Comparison of ENCODE assay signal across 1 cellular context in the genomic region with DNA sequence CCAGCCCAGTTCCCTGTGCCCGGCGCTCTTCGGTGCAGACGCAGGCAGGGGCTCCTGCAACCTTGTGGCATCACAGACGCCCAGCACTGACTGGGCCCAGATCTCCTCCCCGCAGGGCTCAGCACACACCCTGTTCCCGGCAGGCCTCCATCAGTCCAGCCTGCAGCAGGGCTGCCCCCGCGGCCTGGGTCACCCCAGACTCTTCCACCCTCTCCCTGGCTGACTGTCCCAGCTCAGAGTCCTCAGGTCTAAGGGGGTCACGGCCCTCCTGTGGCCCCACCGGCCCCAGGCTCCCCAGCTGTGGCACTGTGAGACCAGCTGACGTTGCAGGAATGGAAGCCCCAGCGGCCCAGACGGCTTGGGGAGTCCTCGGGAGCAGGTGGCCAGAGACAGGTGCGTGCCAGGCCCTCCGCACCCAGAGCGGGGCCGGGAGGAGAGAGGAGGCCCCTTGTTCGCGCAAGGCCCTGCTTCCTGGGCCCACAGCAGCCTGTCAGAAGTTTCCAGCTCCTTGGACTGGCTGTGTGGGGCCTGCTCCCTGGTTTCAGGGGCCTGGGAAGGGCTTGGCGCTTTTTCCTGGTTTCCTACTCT.
TF ChIP-seq lines count a peak whose summit lies in the region.

No MANE protein-coding gene starts in this region.

TF ChIP-seq in HepG2, 621 proteins besides CTCF, POLR2A, EP300 and RAD21 (continued from another document and continues in another):
- TF ChIP-seq, protein P1, sequence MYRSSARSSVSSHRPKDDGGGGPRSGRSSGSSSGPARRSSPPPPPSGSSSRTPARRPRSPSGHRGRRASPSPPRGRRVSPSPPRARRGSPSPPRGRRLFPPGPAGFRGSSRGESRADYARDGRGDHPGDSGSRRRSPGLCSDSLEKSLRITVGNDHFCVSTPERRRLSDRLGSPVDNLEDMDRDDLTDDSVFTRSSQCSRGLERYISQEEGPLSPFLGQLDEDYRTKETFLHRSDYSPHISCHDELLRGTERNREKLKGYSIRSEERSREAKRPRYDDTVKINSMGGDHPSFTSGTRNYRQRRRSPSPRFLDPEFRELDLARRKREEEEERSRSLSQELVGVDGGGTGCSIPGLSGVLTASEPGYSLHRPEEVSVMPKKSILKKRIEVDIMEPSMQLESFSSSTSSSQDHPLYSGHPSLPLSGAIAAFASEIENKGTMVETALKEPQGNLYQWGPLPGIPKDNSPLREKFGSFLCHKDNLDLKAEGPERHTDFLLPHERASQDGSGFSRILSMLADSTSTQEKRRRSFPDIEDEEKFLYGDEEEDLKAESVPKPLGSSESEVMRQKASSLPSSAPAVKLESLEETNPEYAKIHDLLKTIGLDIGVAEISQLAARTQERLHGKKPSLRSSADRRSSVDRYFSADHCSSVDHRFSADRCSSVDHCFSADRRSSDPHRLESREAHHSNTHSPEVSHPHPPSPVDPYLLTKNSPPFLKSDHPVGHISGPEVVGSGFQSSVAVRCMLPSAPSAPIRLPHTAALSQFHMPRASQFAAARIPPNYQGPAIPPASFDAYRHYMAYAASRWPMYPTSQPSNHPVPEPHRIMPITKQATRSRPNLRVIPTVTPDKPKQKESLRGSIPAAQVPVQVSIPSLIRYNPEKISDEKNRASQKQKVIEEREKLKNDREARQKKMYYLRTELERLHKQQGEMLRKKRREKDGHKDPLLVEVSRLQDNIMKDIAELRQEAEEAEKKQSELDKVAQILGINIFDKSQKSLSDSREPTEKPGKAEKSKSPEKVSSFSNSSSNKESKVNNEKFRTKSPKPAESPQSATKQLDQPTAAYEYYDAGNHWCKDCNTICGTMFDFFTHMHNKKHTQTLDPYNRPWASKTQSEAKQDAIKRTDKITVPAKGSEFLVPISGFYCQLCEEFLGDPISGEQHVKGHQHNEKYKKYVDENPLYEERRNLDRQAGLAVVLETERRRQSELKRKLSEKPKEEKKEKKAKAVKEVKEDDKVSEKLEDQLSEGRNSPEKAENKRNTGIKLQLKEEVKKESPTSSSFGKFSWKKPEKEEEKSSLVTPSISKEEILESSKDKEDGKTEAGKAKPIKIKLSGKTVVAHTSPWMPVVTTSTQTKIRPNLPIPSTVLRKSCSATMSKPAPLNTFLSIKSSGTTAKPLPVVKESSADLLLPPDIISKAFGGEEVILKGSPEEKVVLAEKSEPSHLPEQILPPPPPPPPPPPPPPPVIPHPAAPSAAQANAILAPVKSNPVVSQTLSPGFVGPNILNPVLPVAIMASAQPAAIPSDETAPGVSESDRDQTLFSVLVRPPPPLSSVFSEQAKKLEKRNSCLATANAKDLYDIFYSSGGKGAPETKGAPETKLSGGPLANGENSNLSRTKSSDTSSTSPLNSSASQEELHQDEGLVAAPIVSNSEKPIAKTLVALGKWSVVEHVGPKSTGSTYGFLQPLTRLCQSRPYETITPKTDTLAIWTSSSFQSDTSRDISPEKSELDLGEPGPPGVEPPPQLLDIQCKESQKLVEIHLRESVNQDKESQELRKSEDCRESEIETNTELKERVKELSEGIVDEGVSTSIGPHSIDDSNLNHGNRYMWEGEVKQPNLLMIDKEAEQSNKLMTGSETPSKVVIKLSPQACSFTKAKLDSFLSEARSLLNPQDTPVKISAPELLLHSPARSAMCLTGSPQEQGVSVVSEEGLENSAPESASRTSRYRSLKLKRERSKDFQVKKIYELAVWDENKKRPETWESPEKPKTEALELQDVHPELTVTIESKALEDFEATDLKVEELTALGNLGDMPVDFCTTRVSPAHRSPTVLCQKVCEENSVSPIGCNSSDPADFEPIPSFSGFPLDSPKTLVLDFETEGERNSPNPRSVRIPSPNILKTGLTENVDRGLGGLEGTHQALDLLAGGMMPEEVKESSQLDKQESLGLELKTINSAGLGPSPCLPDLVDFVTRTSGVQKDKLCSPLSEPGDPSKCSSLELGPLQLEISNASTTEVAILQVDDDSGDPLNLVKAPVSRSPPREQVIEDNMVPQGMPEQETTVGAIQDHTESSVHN (CRISPR knock-in tag; IDR thresholded peaks at IDR 0.05): peak; percentile 48; the same call in 1 of the 2 replicates
- TF ChIP-seq ATF7 (IDR thresholded peaks at IDR 0.05) (no peak), ATF7 (CRISPR knock-in tag; IDR thresholded peaks at IDR 0.05) (0 out of 2 replicates have a peak, but pooled peaks have one; percentile 41), KLF6 (CRISPR knock-in tag; IDR thresholded peaks at IDR 0.05) (no peak), ZFY (CRISPR knock-in tag; IDR thresholded peaks at IDR 0.05) (peak; percentile 54), AGO2 (optimal IDR thresholded peaks at IDR 0.05; ENCODE audit: low read depth, low read length) (peak; percentile 88), ZNF549 (CRISPR knock-in tag; IDR thresholded peaks at IDR 0.05) (no peak), ZFP82 (CRISPR knock-in tag; IDR thresholded peaks at IDR 0.05; ENCODE audit: borderline replicate concordance) (0 out of 2 replicates have a peak, but pooled peaks have one; percentile 19), ZNF510 (CRISPR knock-in tag; IDR thresholded peaks at IDR 0.05; ENCODE audit: low read depth) (peak; percentile 65; the same call in 1 of the 2 replicates), ZNF569 (CRISPR knock-in tag; IDR thresholded peaks at IDR 0.05; ENCODE audit: borderline replicate concordance) (no peak), ZNF143 (CRISPR knock-in tag; IDR thresholded peaks at IDR 0.05) (no peak), ZNF773 (CRISPR knock-in tag; IDR thresholded peaks at IDR 0.05; ENCODE audit: borderline replicate concordance) (no peak), KDM2A (CRISPR knock-in tag; IDR thresholded peaks at IDR 0.05; ENCODE audit: borderline replicate concordance, low read depth) (peak; percentile 66), ZNF501 (CRISPR knock-in tag; IDR thresholded peaks at IDR 0.05) (0 out of 2 replicates have a peak, but pooled peaks have one; percentile 23), SPEN (CRISPR knock-in tag; IDR thresholded peaks at IDR 0.05; ENCODE audit: low read depth) (0 out of 2 replicates have a peak, but pooled peaks have one; percentile 24), ZNF879 (CRISPR knock-in tag; IDR thresholded peaks at IDR 0.05) (no peak), NRL (CRISPR knock-in tag; IDR thresholded peaks at IDR 0.05; ENCODE audit: borderline replicate concordance) (no peak), ZNF777 (CRISPR knock-in tag; IDR thresholded peaks at IDR 0.05) (no peak), IKZF1 (IDR thresholded peaks at IDR 0.05) (no peak), ZSCAN22 (CRISPR knock-in tag; IDR thresholded peaks at IDR 0.05) (no peak), ARNTL (CRISPR knock-in tag; IDR thresholded peaks at IDR 0.05) (peak; percentile 17; the same call in 1 of the 2 replicates), SOX6 (IDR thresholded peaks at IDR 0.05) (no peak), SOX6 (CRISPR knock-in tag; IDR thresholded peaks at IDR 0.05) (no peak), ZFAT (CRISPR knock-in tag; conservative IDR thresholded peaks at IDR 0.05) (no peak)
- TF ChIP-seq, protein P2, sequence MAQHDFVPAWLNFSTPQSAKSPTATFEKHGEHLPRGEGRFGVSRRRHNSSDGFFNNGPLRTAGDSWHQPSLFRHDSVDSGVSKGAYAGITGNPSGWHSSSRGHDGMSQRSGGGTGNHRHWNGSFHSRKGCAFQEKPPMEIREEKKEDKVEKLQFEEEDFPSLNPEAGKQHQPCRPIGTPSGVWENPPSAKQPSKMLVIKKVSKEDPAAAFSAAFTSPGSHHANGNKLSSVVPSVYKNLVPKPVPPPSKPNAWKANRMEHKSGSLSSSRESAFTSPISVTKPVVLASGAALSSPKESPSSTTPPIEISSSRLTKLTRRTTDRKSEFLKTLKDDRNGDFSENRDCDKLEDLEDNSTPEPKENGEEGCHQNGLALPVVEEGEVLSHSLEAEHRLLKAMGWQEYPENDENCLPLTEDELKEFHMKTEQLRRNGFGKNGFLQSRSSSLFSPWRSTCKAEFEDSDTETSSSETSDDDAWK (CRISPR knock-in tag; IDR thresholded peaks at IDR 0.05): no peak
- TF ChIP-seq, protein P3, sequence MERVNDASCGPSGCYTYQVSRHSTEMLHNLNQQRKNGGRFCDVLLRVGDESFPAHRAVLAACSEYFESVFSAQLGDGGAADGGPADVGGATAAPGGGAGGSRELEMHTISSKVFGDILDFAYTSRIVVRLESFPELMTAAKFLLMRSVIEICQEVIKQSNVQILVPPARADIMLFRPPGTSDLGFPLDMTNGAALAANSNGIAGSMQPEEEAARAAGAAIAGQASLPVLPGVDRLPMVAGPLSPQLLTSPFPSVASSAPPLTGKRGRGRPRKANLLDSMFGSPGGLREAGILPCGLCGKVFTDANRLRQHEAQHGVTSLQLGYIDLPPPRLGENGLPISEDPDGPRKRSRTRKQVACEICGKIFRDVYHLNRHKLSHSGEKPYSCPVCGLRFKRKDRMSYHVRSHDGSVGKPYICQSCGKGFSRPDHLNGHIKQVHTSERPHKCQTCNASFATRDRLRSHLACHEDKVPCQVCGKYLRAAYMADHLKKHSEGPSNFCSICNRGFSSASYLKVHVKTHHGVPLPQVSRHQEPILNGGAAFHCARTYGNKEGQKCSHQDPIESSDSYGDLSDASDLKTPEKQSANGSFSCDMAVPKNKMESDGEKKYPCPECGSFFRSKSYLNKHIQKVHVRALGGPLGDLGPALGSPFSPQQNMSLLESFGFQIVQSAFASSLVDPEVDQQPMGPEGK (CRISPR knock-in tag; IDR thresholded peaks at IDR 0.05): 0 out of 2 replicates have a peak, but pooled peaks have one; percentile 35
- TF ChIP-seq, protein P4, sequence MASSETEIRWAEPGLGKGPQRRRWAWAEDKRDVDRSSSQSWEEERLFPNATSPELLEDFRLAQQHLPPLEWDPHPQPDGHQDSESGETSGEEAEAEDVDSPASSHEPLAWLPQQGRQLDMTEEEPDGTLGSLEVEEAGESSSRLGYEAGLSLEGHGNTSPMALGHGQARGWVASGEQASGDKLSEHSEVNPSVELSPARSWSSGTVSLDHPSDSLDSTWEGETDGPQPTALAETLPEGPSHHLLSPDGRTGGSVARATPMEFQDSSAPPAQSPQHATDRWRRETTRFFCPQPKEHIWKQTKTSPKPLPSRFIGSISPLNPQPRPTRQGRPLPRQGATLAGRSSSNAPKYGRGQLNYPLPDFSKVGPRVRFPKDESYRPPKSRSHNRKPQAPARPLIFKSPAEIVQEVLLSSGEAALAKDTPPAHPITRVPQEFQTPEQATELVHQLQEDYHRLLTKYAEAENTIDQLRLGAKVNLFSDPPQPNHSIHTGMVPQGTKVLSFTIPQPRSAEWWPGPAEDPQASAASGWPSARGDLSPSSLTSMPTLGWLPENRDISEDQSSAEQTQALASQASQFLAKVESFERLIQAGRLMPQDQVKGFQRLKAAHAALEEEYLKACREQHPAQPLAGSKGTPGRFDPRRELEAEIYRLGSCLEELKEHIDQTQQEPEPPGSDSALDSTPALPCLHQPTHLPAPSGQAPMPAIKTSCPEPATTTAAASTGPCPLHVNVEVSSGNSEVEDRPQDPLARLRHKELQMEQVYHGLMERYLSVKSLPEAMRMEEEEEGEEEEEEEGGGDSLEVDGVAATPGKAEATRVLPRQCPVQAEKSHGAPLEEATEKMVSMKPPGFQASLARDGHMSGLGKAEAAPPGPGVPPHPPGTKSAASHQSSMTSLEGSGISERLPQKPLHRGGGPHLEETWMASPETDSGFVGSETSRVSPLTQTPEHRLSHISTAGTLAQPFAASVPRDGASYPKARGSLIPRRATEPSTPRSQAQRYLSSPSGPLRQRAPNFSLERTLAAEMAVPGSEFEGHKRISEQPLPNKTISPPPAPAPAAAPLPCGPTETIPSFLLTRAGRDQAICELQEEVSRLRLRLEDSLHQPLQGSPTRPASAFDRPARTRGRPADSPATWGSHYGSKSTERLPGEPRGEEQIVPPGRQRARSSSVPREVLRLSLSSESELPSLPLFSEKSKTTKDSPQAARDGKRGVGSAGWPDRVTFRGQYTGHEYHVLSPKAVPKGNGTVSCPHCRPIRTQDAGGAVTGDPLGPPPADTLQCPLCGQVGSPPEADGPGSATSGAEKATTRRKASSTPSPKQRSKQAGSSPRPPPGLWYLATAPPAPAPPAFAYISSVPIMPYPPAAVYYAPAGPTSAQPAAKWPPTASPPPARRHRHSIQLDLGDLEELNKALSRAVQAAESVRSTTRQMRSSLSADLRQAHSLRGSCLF (CRISPR knock-in tag; IDR thresholded peaks at IDR 0.05; ENCODE audit: borderline replicate concordance): no peak
- TF ChIP-seq, protein P5, sequence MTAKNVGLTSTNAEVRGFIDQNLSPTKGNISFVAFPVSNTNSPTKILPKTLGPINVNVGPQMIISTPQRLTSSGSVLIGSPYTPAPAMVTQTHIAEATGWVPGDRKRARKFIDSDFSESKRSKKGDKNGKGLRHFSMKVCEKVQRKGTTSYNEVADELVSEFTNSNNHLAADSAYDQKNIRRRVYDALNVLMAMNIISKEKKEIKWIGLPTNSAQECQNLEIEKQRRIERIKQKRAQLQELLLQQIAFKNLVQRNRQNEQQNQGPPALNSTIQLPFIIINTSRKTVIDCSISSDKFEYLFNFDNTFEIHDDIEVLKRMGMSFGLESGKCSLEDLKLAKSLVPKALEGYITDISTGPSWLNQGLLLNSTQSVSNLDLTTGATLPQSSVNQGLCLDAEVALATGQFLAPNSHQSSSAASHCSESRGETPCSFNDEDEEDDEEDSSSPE (CRISPR knock-in tag; IDR thresholded peaks at IDR 0.05): no peak
- TF ChIP-seq, protein P6, sequence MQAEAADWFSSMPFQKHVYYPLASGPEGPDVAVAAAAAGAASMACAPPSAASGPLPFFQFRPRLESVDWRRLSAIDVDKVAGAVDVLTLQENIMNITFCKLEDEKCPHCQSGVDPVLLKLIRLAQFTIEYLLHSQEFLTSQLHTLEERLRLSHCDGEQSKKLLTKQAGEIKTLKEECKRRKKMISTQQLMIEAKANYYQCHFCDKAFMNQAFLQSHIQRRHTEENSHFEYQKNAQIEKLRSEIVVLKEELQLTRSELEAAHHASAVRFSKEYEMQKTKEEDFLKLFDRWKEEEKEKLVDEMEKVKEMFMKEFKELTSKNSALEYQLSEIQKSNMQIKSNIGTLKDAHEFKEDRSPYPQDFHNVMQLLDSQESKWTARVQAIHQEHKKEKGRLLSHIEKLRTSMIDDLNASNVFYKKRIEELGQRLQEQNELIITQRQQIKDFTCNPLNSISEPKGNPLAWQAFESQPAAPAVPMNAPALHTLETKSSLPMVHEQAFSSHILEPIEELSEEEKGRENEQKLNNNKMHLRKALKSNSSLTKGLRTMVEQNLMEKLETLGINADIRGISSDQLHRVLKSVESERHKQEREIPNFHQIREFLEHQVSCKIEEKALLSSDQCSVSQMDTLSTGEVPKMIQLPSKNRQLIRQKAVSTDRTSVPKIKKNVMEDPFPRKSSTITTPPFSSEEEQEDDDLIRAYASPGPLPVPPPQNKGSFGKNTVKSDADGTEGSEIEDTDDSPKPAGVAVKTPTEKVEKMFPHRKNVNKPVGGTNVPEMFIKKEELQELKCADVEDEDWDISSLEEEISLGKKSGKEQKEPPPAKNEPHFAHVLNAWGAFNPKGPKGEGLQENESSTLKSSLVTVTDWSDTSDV (CRISPR knock-in tag; IDR thresholded peaks at IDR 0.05): no peak
- TF ChIP-seq, protein P7, sequence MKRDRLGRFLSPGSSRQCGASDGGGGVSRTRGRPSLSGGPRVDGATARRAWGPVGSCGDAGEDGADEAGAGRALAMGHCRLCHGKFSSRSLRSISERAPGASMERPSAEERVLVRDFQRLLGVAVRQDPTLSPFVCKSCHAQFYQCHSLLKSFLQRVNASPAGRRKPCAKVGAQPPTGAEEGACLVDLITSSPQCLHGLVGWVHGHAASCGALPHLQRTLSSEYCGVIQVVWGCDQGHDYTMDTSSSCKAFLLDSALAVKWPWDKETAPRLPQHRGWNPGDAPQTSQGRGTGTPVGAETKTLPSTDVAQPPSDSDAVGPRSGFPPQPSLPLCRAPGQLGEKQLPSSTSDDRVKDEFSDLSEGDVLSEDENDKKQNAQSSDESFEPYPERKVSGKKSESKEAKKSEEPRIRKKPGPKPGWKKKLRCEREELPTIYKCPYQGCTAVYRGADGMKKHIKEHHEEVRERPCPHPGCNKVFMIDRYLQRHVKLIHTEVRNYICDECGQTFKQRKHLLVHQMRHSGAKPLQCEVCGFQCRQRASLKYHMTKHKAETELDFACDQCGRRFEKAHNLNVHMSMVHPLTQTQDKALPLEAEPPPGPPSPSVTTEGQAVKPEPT (CRISPR knock-in tag; IDR thresholded peaks at IDR 0.05; ENCODE audit: low read depth): peak; percentile 56; the same call in 1 of the 2 replicates
